ENCODE assay signal across 28 cellular contexts in the genomic region with DNA sequence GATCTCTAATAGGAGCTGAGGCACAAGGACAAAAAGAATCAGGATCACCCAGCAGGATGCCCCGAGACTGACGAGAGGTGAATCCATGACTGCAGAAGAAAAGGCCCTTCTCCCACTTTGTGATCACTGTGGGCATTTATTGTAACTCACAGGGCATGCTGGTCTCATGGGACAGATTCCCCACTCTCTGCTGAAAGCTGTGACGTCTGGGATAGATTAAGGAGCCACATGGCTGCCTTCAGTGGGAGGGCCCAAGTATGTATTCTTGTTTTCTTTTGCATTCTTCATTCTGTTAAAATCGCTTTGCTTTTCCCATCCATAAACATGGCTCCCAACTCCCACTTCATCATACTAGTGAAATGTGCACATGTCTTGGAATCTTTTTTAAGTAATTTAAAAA.
A peak's percentile ranks its signal among the peaks of the same experiment; 100 is the strongest.
DNase-seq lines count a peak whose midpoint lies in the region; ATAC-seq, FAIRE-seq and TF ChIP-seq lines count a peak whose summit lies in the region.
"Had no signal": no experiment of that assay in that cellular context is flagged by ENCODE, and none has a peak within 500 bp of the region (broad histone marks: within the 10 kb centered on the region; RNA-seq: fewer than 3 reads in every experiment).

No MANE protein-coding gene starts in this region.

- H3K27ac ChIP-seq in GM23338 (ENCODE audit: low read depth) = no peak overlapping the region
- no peak overlapping the region for H3K27ac ChIP-seq in H1 (ENCODE audit: low read depth, low read length)
- H3K27ac ChIP-seq in lower lobe of right lung = no peak overlapping the region
- H3K27ac ChIP-seq: cardiac muscle cell, GM23248, left ventricle myocardium inferior, transverse colon had no signal

- WGBS in H1 (ENCODE audit: extremely low coverage in 1 of 2, insufficient coverage in 1 of 2, insufficient read length in 1 of 2, insufficient replicate concordance in 2 of 2, low coverage in 1 of 2, low lambda C conversion rate in 2 of 2, missing lambda C conversion rate in 1 of 2), 2 experiments = 76% methylated on average over 4 of the region's 4 CpGs; no CpG with 5 or more reads in 1 of the 2 experiments

- no peak overlapping the region for H3K14ac ChIP-seq in H1 (ENCODE audit: insufficient read length)

- H2AK5ac ChIP-seq in H1 (ENCODE audit: low read depth, low read length) = 0 out of 2 replicates have a peak overlapping the region, but pooled peaks have one; percentile 60

- no peak overlapping the region for H4K5ac ChIP-seq in H1 (ENCODE audit: insufficient read length, low read depth, low read length)

- H3K23me2 ChIP-seq in H1 (ENCODE audit: low read depth, low read length) = no peaks in the 10 kb centered on the region

- H3K4me2 ChIP-seq in GM23338 (no peak overlapping the region), H1 (ENCODE audit: insufficient read depth in 1 of 2, low read depth in 2 of 2, low read length in 2 of 2) (no peak overlapping the region)

- no peak for TF ChIP-seq RAD21 in H1 (IDR thresholded peaks at IDR 0.05 in 1 of 2, conservative IDR thresholded peaks at IDR 0.05 in 1 of 2; ENCODE audit: low read depth in 2 of 2, low read length in 2 of 2)

- CTCF ChIA-PET in H1 (lab: Charles Lee; ENCODE audit: partially characterized antibody) = interaction anchor here (0.8 kb wide), 1 partner anchor 26 kb away, joined by 3 read pairs; no protein-coding TSS in a partner anchor

- no peak overlapping the region for H2BK12ac ChIP-seq in H1 (ENCODE audit: low read depth, low read length)

- H3F3A ChIP-seq in GM23338 (replicated peaks; ENCODE audit: low read depth) = no peaks in the 10 kb centered on the region

- H3K4me3 ChIP-seq in GM23338 (no peak overlapping the region), H1 (ENCODE audit: extremely low read depth in 1 of 4, insufficient read depth in 2 of 4, low read depth in 3 of 4, low read length in 4 of 4) (no peak overlapping the region), lower lobe of right lung (no peak overlapping the region)
- H3K4me3 ChIP-seq: cardiac muscle cell, GM23248, left ventricle myocardium inferior, transverse colon had no signal

- no peaks in the 10 kb centered on the region for H3K36me3 ChIP-seq in GM23338 (ENCODE audit: insufficient read depth)
- no peaks in the 10 kb centered on the region for H3K36me3 ChIP-seq in H1 (ENCODE audit: control insufficient read depth in 2 of 4, insufficient read depth in 4 of 4, low read length in 3 of 4)
- H3K36me3 ChIP-seq in lower lobe of right lung = no peaks in the 10 kb centered on the region
- H3K36me3 ChIP-seq: cardiac muscle cell, left ventricle myocardium inferior, transverse colon had no signal

- H3K36me3 Mint-ChIP-seq in GM23338 (ENCODE audit: low read depth) = no peaks in the 10 kb centered on the region
- H3K36me3 Mint-ChIP-seq: activated naive CD8-positive, alpha-beta T cell; CD4-positive, CD25-positive, alpha-beta regulatory T cell; naive B cell had no signal

- H3K27me3 ChIP-seq in GM23338 (ENCODE audit: insufficient read depth) (no peaks in the 10 kb centered on the region), H1 (replicated peaks in 1 of 4; ENCODE audit: control insufficient read depth in 3 of 4, extremely low read depth in 1 of 4, insufficient read depth in 3 of 4, low read length in 3 of 4) (no peaks in the 10 kb centered on the region), lower lobe of right lung (ENCODE audit: low read depth) (no peaks in the 10 kb centered on the region)
- H3K27me3 ChIP-seq: cardiac muscle cell, transverse colon had no signal

- POLR2A ChIA-PET in H1 (lab: Charles Lee; ENCODE audit: partially characterized antibody) = interaction anchor here (0.9 kb wide), 1 partner anchor 12 kb away, joined by 3 read pairs; no protein-coding TSS in a partner anchor

- no peak overlapping the region for H3K4me3 Mint-ChIP-seq in GM23338
- H3K4me3 Mint-ChIP-seq: activated CD4-positive, alpha-beta T cell treated with anti-CD3 and anti-CD28 coated beads, Interleukin-2, amount 10 ng/mL, durations not matched to agents 7 days and 5 days; activated naive CD8-positive, alpha-beta T cell; CD4-positive, CD25-positive, alpha-beta regulatory T cell; dendritic cell treated with granulocyte-macrophage colony-stimulating factor and Interleukin-4, amounts not matched to agents 40 ng/mL and 50 ng/mL, for 4 days; HFFc6; WTC11 had no signal

- H3K4ac ChIP-seq in H1 (replicated peaks; ENCODE audit: insufficient read length, low read depth, low read length) = no peak overlapping the region

- H4K8ac ChIP-seq in H1 (ENCODE audit: extremely low read depth, insufficient read depth, low read length) = no peak overlapping the region; the same call in 1 of the 2 replicates

- H2BK15ac ChIP-seq in H1 (ENCODE audit: low read length) = no peak overlapping the region

- no peak overlapping the region for H2BK5ac ChIP-seq in H1 (ENCODE audit: low read depth, low read length)

- no peaks in the 10 kb centered on the region for H3K79me2 ChIP-seq in GM23338 (replicated peaks; ENCODE audit: insufficient read depth)
- no peaks in the 10 kb centered on the region for H3K79me2 ChIP-seq in H1 (ENCODE audit: control insufficient read depth in 1 of 2, insufficient read depth in 2 of 2, low read length in 2 of 2)

- TF ChIP-seq CTCF in GM23338 (conservative IDR thresholded peaks at IDR 0.05; ENCODE audit: low read depth in 2 of 2) (no peak), H1 (IDR thresholded peaks at IDR 0.05; ENCODE audit: control extremely low read depth in 1 of 3, insufficient read depth in 1 of 3, low read depth in 1 of 3, low read length in 3 of 3) (no peak), lower lobe of right lung (IDR thresholded peaks at IDR 0.05) (no peak)

- peaks cover 0 to 8% of the 10 kb centered on the region in 2 experiments; a peak in 1 of 4 replicates for H3K9me3 ChIP-seq in H1 (ENCODE audit: insufficient read depth in 2 of 2, low read depth in 1 of 2, low read length in 1 of 2)
- no peaks in the 10 kb centered on the region for H3K9me3 ChIP-seq in lower lobe of right lung
- H3K9me3 ChIP-seq: left ventricle myocardium inferior, transverse colon had no signal

- no peak overlapping the region for H3K9ac ChIP-seq in H1 (replicated peaks in 1 of 4; ENCODE audit: extremely low read depth in 1 of 4, low read depth in 3 of 4, low read length in 3 of 4)
- H3K9ac ChIP-seq: GM23248 had no signal

- no peak overlapping the region for H2BK20ac ChIP-seq in H1 (ENCODE audit: low read length)

- no peak for TF ChIP-seq EP300 in H1 (IDR thresholded peaks at IDR 0.05; ENCODE audit: borderline replicate concordance in 1 of 2, low read depth in 2 of 2, low read length in 2 of 2)

- H4K20me1 ChIP-seq in GM23338 (replicated peaks; ENCODE audit: insufficient read depth) (no peaks in the 10 kb centered on the region), H1 (replicated peaks in 1 of 2; ENCODE audit: control insufficient read depth in 1 of 2, insufficient read depth in 2 of 2, low read length in 2 of 2) (no peaks in the 10 kb centered on the region)

- H3K4me1 ChIP-seq in GM23338 (ENCODE audit: insufficient read depth) (peaks cover 20% of the 10 kb centered on the region), H1 (replicated peaks in 1 of 4; ENCODE audit: control insufficient read depth in 3 of 4, insufficient read depth in 4 of 4, low read length in 3 of 4) (peaks cover 0 to 5% (median 0%) of the 10 kb centered on the region in 4 experiments; a peak in 1 of 7 replicates), lower lobe of right lung (no peaks in the 10 kb centered on the region)
- H3K4me1 ChIP-seq: left ventricle myocardium inferior, transverse colon had no signal

- no peak overlapping the region for H2BK120ac ChIP-seq in H1 (replicated peaks; ENCODE audit: low read depth, low read length)

- no peak overlapping the region for H3K18ac ChIP-seq in H1 (ENCODE audit: extremely low read depth, low read length)

- H2AFZ ChIP-seq in GM23338 (peak overlapping the region; percentile 34; the same call in 1 of the 2 replicates), H1 (ENCODE audit: low read length) (peak overlapping the region; percentile 35; the same call in 1 of the 2 replicates)
- H2AFZ ChIP-seq: GM23248 had no signal

- peaks cover 2% of the 10 kb centered on the region for H3K27me3 Mint-ChIP-seq in GM23338 (ENCODE audit: insufficient read depth, low read depth, poor library complexity)
- H3K27me3 Mint-ChIP-seq: activated CD4-positive, alpha-beta T cell treated with anti-CD3 and anti-CD28 coated beads, Interleukin-2, amount 10 ng/mL, durations not matched to agents 7 days and 5 days; activated naive CD8-positive, alpha-beta T cell; naive B cell had no signal

- H3K56ac ChIP-seq in H1 (replicated peaks; ENCODE audit: insufficient read length, low read depth, low read length) = no peak overlapping the region

- H3K27ac Mint-ChIP-seq in GM23338 = no peak overlapping the region
- H3K27ac Mint-ChIP-seq: activated CD4-positive, alpha-beta T cell treated with anti-CD3 and anti-CD28 coated beads, Interleukin-2, amount 10 ng/mL, durations not matched to agents 7 days and 5 days; activated naive CD8-positive, alpha-beta T cell; dendritic cell treated with granulocyte-macrophage colony-stimulating factor and Interleukin-4, amounts not matched to agents 40 ng/mL and 50 ng/mL, for 4 days; HFFc6; WTC11 had no signal

- peak; percentile 15 for DNase-seq in GM23338 (ENCODE audit: low spot score)
- no peak for DNase-seq in H1 (ENCODE audit: low read depth in 1 of 2, low spot score in 2 of 2)
- peak; percentile 49 for DNase-seq in left kidney (ENCODE audit: low read depth, low spot score)
- DNase-seq in lower lobe of right lung = no peak
- no peak for DNase-seq in NCI-H226
- DNase-seq in urothelium cell line (ENCODE audit: low spot score) = no peak
- DNase-seq: activated CD4-positive, alpha-beta T cell treated with anti-CD3 and anti-CD28 coated beads, Interleukin-2, amount 10 ng/mL, durations not matched to agents 7 days and 5 days; anterior cingulate cortex; CD4-positive, CD25-positive, alpha-beta regulatory T cell; GM23248; HFFc6; left ventricle myocardium inferior; naive B cell; NCI-H1048; NCI-H1694; NCI-H82; nucleus accumbens; stimulated activated CD4-positive, alpha-beta T cell treated with anti-CD3 and anti-CD28 coated beads, Interleukin-15, amount 100 ng/mL, for 24 hours; stimulated activated CD4-positive, alpha-beta T cell treated with anti-CD3 and anti-CD28 coated beads, Interleukin-4, amount 100 ng/mL, for 4 hours; transverse colon had no signal

- ATAC-seq in GM23338 = no peak
- no peak for ATAC-seq in lower lobe of right lung
- no peak for ATAC-seq in HG02571 (IDR thresholded peaks at IDR 0.05; ENCODE audit: unreplicated experiment)
- ATAC-seq: WTC11 had no signal

- no peak overlapping the region for H3K23ac ChIP-seq in H1 (ENCODE audit: insufficient read length)

- H3K4me1 Mint-ChIP-seq in GM23338 = peaks cover 22% of the 10 kb centered on the region
- H3K4me1 Mint-ChIP-seq: activated CD4-positive, alpha-beta T cell treated with anti-CD3 and anti-CD28 coated beads, Interleukin-2, amount 10 ng/mL, durations not matched to agents 7 days and 5 days had no signal

- no peaks in the 10 kb centered on the region for H3K79me1 ChIP-seq in H1 (ENCODE audit: low read depth, low read length)

- no peaks in the 10 kb centered on the region for H3K9me3 Mint-ChIP-seq in GM23338
- H3K9me3 Mint-ChIP-seq: dendritic cell treated with granulocyte-macrophage colony-stimulating factor and Interleukin-4, amounts not matched to agents 40 ng/mL and 50 ng/mL, for 4 days; HFFc6; naive B cell had no signal

- FAIRE-seq in H1 (lab: Jason Lieb, UNC) (no peak), urothelium cell line (lab: Jason Lieb, UNC) (no peak)
- FAIRE-seq: D721Med, GM18507, HTR-8/SVneo had no signal

- no peak overlapping the region for H4K91ac ChIP-seq in H1 (replicated peaks; ENCODE audit: insufficient read length, low read length)

- no peak for TF ChIP-seq POLR2A in H1 (IDR thresholded peaks at IDR 0.05; ENCODE audit: control extremely low read depth in 1 of 2, low read depth in 2 of 2, low read length in 2 of 2)

- intact Hi-C loops in lower lobe of right lung (cut with DNase I) = no loop called here

- H3K9me2 ChIP-seq in GM23338 (ENCODE audit: insufficient read depth) = 0 out of 2 replicates have a peak, but pooled peaks cover 3% of the 10 kb centered on the region

Comparison
In these comparisons a context has a peak if more than half of its experiments do, and no peak if none do; other contexts are left out.
1. DNase-seq: peak in GM23338 (single experiment) and left kidney (single experiment); none in H1 (0 of 2), lower lobe of right lung (single experiment), NCI-H226 (single experiment) and urothelium cell line (single experiment).